ENCODE assay signal across 1 cellular context in genomic region chr4:186756550-186756949, GRCh38.
A peak's percentile ranks its signal among the peaks of the same experiment; 100 is the strongest.
TF ChIP-seq lines count a peak whose summit lies in the region.

No MANE protein-coding gene starts in this region.

TF ChIP-seq in K562, 482 proteins besides CTCF, POLR2A, EP300 and RAD21:
- TF ChIP-seq SUPT5H (IDR thresholded peaks at IDR 0.05) (peak; percentile 36; the same call in 1 of the 2 replicates), KDM5B (IDR thresholded peaks at IDR 0.05; ENCODE audit: insufficient replicate concordance, low read depth, low read length) (peak; percentile 26), ZNF146 (CRISPR knock-in tag; IDR thresholded peaks at IDR 0.05; ENCODE audit: unreplicated experiment) (peak; percentile 92), BCOR (IDR thresholded peaks at IDR 0.05) (peak; percentile 23; the same call in 1 of the 2 replicates)
TF ChIP-seq in K562: peak in this region for 4; not testable (repeated sequence) for 478.
